Comparison of ENCODE assay signal across 13 cellular contexts in the genomic region with DNA sequence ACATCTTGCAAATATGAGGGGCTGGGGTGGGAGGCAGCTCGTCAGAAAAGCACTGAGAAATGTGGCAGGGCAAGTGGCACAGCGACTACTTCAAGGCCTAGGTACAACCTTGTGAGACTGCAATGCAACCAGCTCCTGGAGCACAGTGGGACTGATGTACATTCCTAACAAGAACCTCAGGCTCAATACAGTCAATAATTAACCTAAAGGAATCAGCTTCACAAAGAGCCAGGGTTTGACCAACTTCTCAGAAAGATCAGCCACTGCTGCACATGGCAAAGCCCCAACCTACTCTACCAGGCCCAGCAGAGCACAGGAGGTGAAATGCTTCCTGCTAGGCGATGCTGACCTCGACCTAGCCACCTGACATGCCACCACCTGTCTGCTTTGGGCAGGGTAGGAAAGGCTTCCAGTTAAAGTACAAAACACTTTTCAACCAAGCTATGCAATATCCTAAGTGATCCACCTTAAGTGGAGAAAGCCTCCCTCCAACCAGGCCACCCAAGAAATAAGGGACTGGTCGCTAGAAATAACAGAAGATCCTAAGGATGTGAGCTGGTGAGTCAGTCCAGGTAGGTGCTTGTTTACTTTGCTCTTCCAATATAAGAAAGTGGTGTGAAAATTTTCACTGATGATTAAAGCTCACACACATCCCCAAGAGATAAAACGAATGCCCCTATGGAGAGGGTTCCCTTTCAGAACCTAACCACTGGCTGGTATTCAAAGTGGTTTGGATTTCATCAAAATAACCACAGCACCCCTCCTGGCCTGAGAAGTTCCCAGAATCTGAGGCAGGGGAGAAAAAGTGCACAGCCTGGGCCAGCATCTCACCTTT. TPM values are rescaled to one million over a fixed set of nuclear protein-coding genes. Genes with fewer than 3 reads are reported as not detected.
A peak's percentile ranks its signal among the peaks of the same experiment; 100 is the strongest.
DNase-seq lines count a peak whose midpoint lies in the region; TF ChIP-seq lines count a peak whose summit lies in the region.
"Had no signal": no experiment of that assay in that cellular context is flagged by ENCODE, and none has a peak within 500 bp of the region (broad histone marks: within the 10 kb centered on the region; RNA-seq: fewer than 3 reads in every experiment).

No MANE protein-coding gene starts in this region.

- no peaks in the 10 kb centered on the region for H3K36me3 Mint-ChIP-seq in activated naive CD8-positive, alpha-beta T cell
- H3K36me3 Mint-ChIP-seq in activated naive CD8-positive, alpha-beta T cell treated with anti-CD3 and anti-CD28 coated beads for 36 hours: no peaks in the 10 kb centered on the region
- no peaks in the 10 kb centered on the region for H3K36me3 Mint-ChIP-seq in mesothelial cell of epicardium
- H3K36me3 Mint-ChIP-seq in activated CD4-positive, alpha-beta T cell treated with anti-CD3 and anti-CD28 coated beads, Interleukin-2, amount 10 ng/mL, durations not matched to agents 7 days and 5 days (ENCODE audit: low read depth): peaks cover 2% of the 10 kb centered on the region

- POLR2A ChIA-PET in GM10248 (lab: Yijun Ruan, JAX): no interaction called here
- POLR2A ChIA-PET in activated CD4-positive, alpha-beta T cell treated with anti-CD3 and anti-CD28 coated beads, Interleukin-2, amount 10 ng/mL, durations not matched to agents 7 days and 5 days (lab: Charles Lee): no interaction called here

- H3K27me3 ChIP-seq in duodenal mucosa (ENCODE audit: control insufficient read depth in 1 of 2, insufficient read depth in 2 of 2, low read length in 2 of 2): peaks cover 18 to 44% of the 10 kb centered on the region in 2 donors

- H3K4me1 Mint-ChIP-seq in activated naive CD8-positive, alpha-beta T cell (ENCODE audit: low read depth): peaks cover 46% of the 10 kb centered on the region
- peaks cover 38% of the 10 kb centered on the region for H3K4me1 Mint-ChIP-seq in activated naive CD8-positive, alpha-beta T cell treated with anti-CD3 and anti-CD28 coated beads for 36 hours
- peaks cover 74% of the 10 kb centered on the region for H3K4me1 Mint-ChIP-seq in mesothelial cell of epicardium
- peaks cover 28% of the 10 kb centered on the region for H3K4me1 Mint-ChIP-seq in activated CD4-positive, alpha-beta T cell treated with anti-CD3 and anti-CD28 coated beads, Interleukin-2, amount 10 ng/mL, durations not matched to agents 7 days and 5 days

- H3K27me3 Mint-ChIP-seq in activated naive CD8-positive, alpha-beta T cell: peaks cover 44% of the 10 kb centered on the region
- H3K27me3 Mint-ChIP-seq in activated naive CD8-positive, alpha-beta T cell treated with anti-CD3 and anti-CD28 coated beads for 36 hours: peaks cover 84% of the 10 kb centered on the region
- peaks cover 90% of the 10 kb centered on the region for H3K27me3 Mint-ChIP-seq in mesothelial cell of epicardium (ENCODE audit: low read depth)
- H3K27me3 Mint-ChIP-seq in activated CD4-positive, alpha-beta T cell treated with anti-CD3 and anti-CD28 coated beads, Interleukin-2, amount 10 ng/mL, durations not matched to agents 7 days and 5 days: peaks cover 81% of the 10 kb centered on the region

- H3K9me3 ChIP-seq in duodenal mucosa (ENCODE audit: control insufficient read depth in 1 of 2, low read length in 2 of 2): no peaks in the 10 kb centered on the region
- H3K9me3 ChIP-seq: mucosa of descending colon had no signal

- CTCF ChIA-PET in GM10248 (lab: Yijun Ruan, JAX): interaction anchor here (0.9 to 1.2 kb wide), 3 partner anchors 13 to 482 kb away, joined by 3 to 4 read pairs (median 3); no protein-coding TSS in a partner anchor
- CTCF ChIA-PET in activated CD4-positive, alpha-beta T cell treated with anti-CD3 and anti-CD28 coated beads, Interleukin-2, amount 10 ng/mL, durations not matched to agents 7 days and 5 days (lab: Charles Lee): interaction anchor here (1.4 kb wide), 1 partner anchor 10 kb away, joined by 5 read pairs; no protein-coding TSS in a partner anchor

- H3K4me3 Mint-ChIP-seq in activated naive CD8-positive, alpha-beta T cell: peak overlapping the region; percentile 31
- no peak overlapping the region for H3K4me3 Mint-ChIP-seq in activated naive CD8-positive, alpha-beta T cell treated with anti-CD3 and anti-CD28 coated beads for 36 hours
- H3K4me3 Mint-ChIP-seq in mesothelial cell of epicardium: peak overlapping the region; percentile 80
- H3K4me3 Mint-ChIP-seq in activated CD4-positive, alpha-beta T cell treated with anti-CD3 and anti-CD28 coated beads, Interleukin-2, amount 10 ng/mL, durations not matched to agents 7 days and 5 days: no peak overlapping the region

- no peak for DNase-seq in activated naive CD8-positive, alpha-beta T cell treated with anti-CD3 and anti-CD28 coated beads for 36 hours
- no peak for DNase-seq in mesothelial cell of epicardium (ENCODE audit: low spot score in 2 of 2, unreplicated experiment in 2 of 2)
- DNase-seq in NCI-H524 treated with DMSO at 0.1 percent for 48 hours (lab: John Stamatoyannopoulos, UW): no peak
- no peak for DNase-seq in GM10248 (ENCODE audit: extremely low spot score)
- no peak for DNase-seq in NK-92 (lab: John Stamatoyannopoulos, UW; ENCODE audit: unreplicated experiment)
- DNase-seq in activated CD4-positive, alpha-beta T cell treated with anti-CD3 and anti-CD28 coated beads, Interleukin-2, amount 10 ng/mL, durations not matched to agents 7 days and 5 days: no peak
- DNase-seq: activated CD4-positive, alpha-beta T cell treated with anti-CD3 and anti-CD28 coated beads for 36 hours; GOT3 had no signal

- peak overlapping the region; percentile 34 for H3K27ac ChIP-seq in duodenal mucosa (ENCODE audit: low read depth, low read length)
- H3K27ac ChIP-seq: KMS-11 had no signal

- peaks cover 46 to 57% of the 10 kb centered on the region in 2 donors for H3K4me1 ChIP-seq in duodenal mucosa (ENCODE audit: control insufficient read depth in 1 of 2, insufficient read depth in 2 of 2, low read length in 2 of 2)

- peak overlapping the region; percentile 63 to 73 for H3K4me3 ChIP-seq in duodenal mucosa (ENCODE audit: low read depth in 1 of 2, low read length in 2 of 2)
- H3K4me3 ChIP-seq: coronary artery, mucosa of descending colon had no signal

- no peak overlapping the region for H3K27ac Mint-ChIP-seq in activated naive CD8-positive, alpha-beta T cell
- H3K27ac Mint-ChIP-seq in activated naive CD8-positive, alpha-beta T cell treated with anti-CD3 and anti-CD28 coated beads for 36 hours: no peak overlapping the region
- peak overlapping the region; percentile 21 for H3K27ac Mint-ChIP-seq in mesothelial cell of epicardium
- H3K27ac Mint-ChIP-seq in activated CD4-positive, alpha-beta T cell treated with anti-CD3 and anti-CD28 coated beads, Interleukin-2, amount 10 ng/mL, durations not matched to agents 7 days and 5 days: no peak overlapping the region
- H3K27ac Mint-ChIP-seq: activated CD4-positive, alpha-beta T cell treated with anti-CD3 and anti-CD28 coated beads for 36 hours had no signal

- TF ChIP-seq CTCF in mesothelial cell of epicardium (IDR thresholded peaks at IDR 0.05; ENCODE audit: unreplicated experiment) (no peak), GM10248 (IDR thresholded peaks at IDR 0.05; ENCODE audit: control extremely low read depth, extremely low read depth, low read depth, missing control alignments) (no peak)

- H3K9ac ChIP-seq in duodenal mucosa (ENCODE audit: low read depth in 1 of 2, low read length in 2 of 2): peak overlapping the region; percentile 84 to 86
- H3K9ac ChIP-seq: KMS-11 had no signal

- no peaks in the 10 kb centered on the region for H3K36me3 ChIP-seq in duodenal mucosa (ENCODE audit: control insufficient read depth in 1 of 2, insufficient read depth in 2 of 2, low read length in 2 of 2)

- H3K9me3 Mint-ChIP-seq in activated naive CD8-positive, alpha-beta T cell (ENCODE audit: low read depth): no peaks in the 10 kb centered on the region
- H3K9me3 Mint-ChIP-seq in activated naive CD8-positive, alpha-beta T cell treated with anti-CD3 and anti-CD28 coated beads for 36 hours: peaks cover 3% of the 10 kb centered on the region
- H3K9me3 Mint-ChIP-seq in mesothelial cell of epicardium: no peaks in the 10 kb centered on the region
- no peaks in the 10 kb centered on the region for H3K9me3 Mint-ChIP-seq in activated CD4-positive, alpha-beta T cell treated with anti-CD3 and anti-CD28 coated beads, Interleukin-2, amount 10 ng/mL, durations not matched to agents 7 days and 5 days

RNA-seq across cellular contexts. Expression of a gene that starts 2.1 kb away (rescaled TPM):
- total RNA-seq in activated naive CD8-positive, alpha-beta T cell treated with anti-CD3 and anti-CD28 coated beads for 36 hours: under 1 TPM; 0.62 to 0.76 TPM
- 14.7 to 16.0 TPM (median 15.7 TPM) in 3 replicates for total RNA-seq in mesothelial cell of epicardium
- under 1 TPM in 1 of 2 experiments, not detected in 1; 0.07 TPM for total RNA-seq in activated CD4-positive, alpha-beta T cell treated with anti-CD3 and anti-CD28 coated beads, Interleukin-2, amount 10 ng/mL, durations not matched to agents 7 days and 5 days

Comparison
In these comparisons a context has a peak if more than half of its experiments do, and no peak if none do; other contexts are left out.
1. H3K4me3 Mint-ChIP-seq: peak in activated naive CD8-positive, alpha-beta T cell (single experiment) and mesothelial cell of epicardium (single experiment); none in activated naive CD8-positive, alpha-beta T cell treated with anti-CD3 and anti-CD28 coated beads for 36 hours (single experiment) and activated CD4-positive, alpha-beta T cell treated with anti-CD3 and anti-CD28 coated beads, Interleukin-2, amount 10 ng/mL, durations not matched to agents 7 days and 5 days (single experiment).